Comparison of ENCODE assay signal across 7 cellular contexts in genomic region chr15:40953713-40954074, GRCh38. TPM values are rescaled to one million over a fixed set of nuclear protein-coding genes. Genes with fewer than 3 reads are reported as not detected.
A peak's percentile ranks its signal among the peaks of the same experiment; 100 is the strongest.
DNase-seq lines count a peak whose midpoint lies in the region; ATAC-seq, FAIRE-seq and TF ChIP-seq lines count a peak whose summit lies in the region.

No MANE protein-coding gene starts in this region.

- peak overlapping the region; percentile 83 for H3K4me2 ChIP-seq in H9 (ENCODE audit: insufficient read depth, insufficient read length, low read length)

- H2BK12ac ChIP-seq in H9 (ENCODE audit: insufficient read length, low read depth, low read length), result no peak overlapping the region

- no peaks in the 10 kb centered on the region for H4K20me1 ChIP-seq in H9 (ENCODE audit: control insufficient read depth, insufficient read depth, insufficient read length)

- H4K91ac ChIP-seq in H9 (ENCODE audit: insufficient read length, low read depth, low read length), result no peak overlapping the region

- H3K4me3 ChIP-seq in small intestine (ENCODE audit: low read depth in 1 of 2, low read length in 2 of 2), result peak overlapping the region; percentile 46 to 56

- H3K27me3 Mint-ChIP-seq in H9 (ENCODE audit: low read depth), result no peaks in the 10 kb centered on the region; the same call in none of the 2 replicates

- FAIRE-seq in small intestine (lab: Jason Lieb, UNC), result no peak

- H2AFZ ChIP-seq in H9 (ENCODE audit: low read length), result no peak overlapping the region

- no peak overlapping the region for H2AK5ac ChIP-seq in H9 (ENCODE audit: insufficient read length, low read length)

- H3T11ph ChIP-seq in H9 (ENCODE audit: low read length), result no peak overlapping the region

- H3K4me1 ChIP-seq in H9 (ENCODE audit: insufficient read depth, low read length) (peaks cover 5% of the 10 kb centered on the region; the same call in 1 of the 2 replicates), small intestine (ENCODE audit: control insufficient read depth in 2 of 2, insufficient read depth in 1 of 2, low read depth in 1 of 2, low read length in 1 of 2) (peaks cover 0 to 3% of the 10 kb centered on the region in 2 donors)

- H2BK20ac ChIP-seq in H9 (ENCODE audit: low read depth, low read length, poor library complexity, severe bottlenecking), result no peak overlapping the region

- peak; percentile 35 for ATAC-seq in SK-N-SH treated with all-trans-retinoic acid at 6 μM for 48 hours

- peak overlapping the region; percentile 72 for H3K9ac ChIP-seq in H9 (ENCODE audit: extremely low read depth, insufficient read length, low read length)

- H2BK5ac ChIP-seq in H9 (ENCODE audit: insufficient read length, low read length), result no peak overlapping the region

- H2BK15ac ChIP-seq in H9 (ENCODE audit: low read depth, low read length), result no peak overlapping the region

- peaks cover 42 to 57% of the 10 kb centered on the region in 2 experiments for H3K4me1 Mint-ChIP-seq in H9

- no peak overlapping the region for H4K5ac ChIP-seq in H9 (ENCODE audit: insufficient read length, low read depth, low read length)

- no peak for TF ChIP-seq CTCF in H9 (conservative IDR thresholded peaks at IDR 0.05)

- no peak overlapping the region for H3K4ac ChIP-seq in H9 (ENCODE audit: low read depth, low read length)

- H3K9me3 ChIP-seq in H9 (ENCODE audit: control insufficient read depth, low read depth, low read length), result no peaks in the 10 kb centered on the region
- H3K9me3 ChIP-seq in small intestine (ENCODE audit: control insufficient read depth, low read depth), result no peaks in the 10 kb centered on the region

- H3K23me2 ChIP-seq in H9 (ENCODE audit: insufficient read length, low read depth, low read length, poor library complexity, severe bottlenecking), result peaks cover 18% of the 10 kb centered on the region

- H3K36me3 Mint-ChIP-seq in H9 (ENCODE audit: insufficient read depth in 1 of 3, low read depth in 3 of 3), result peaks cover 18 to 35% (median 29%) of the 10 kb centered on the region in 3 experiments

- H3K9me3 Mint-ChIP-seq in H9, result no peaks in the 10 kb centered on the region; a peak in 1 of 5 replicates

- WGBS in H9 (ENCODE audit: extremely low coverage, insufficient read length, low lambda C conversion rate), result no CpG with 5 or more reads among the region's 17 CpGs
- WGBS in small intestine, 3 donors, result 5 to 13% (median 13%) methylated on average over 17 of the region's 17 CpGs

- H3K27ac ChIP-seq in H9 (ENCODE audit: insufficient read length, low read depth, low read length) (no peak overlapping the region), small intestine (ENCODE audit: low read depth in 1 of 2, low read length in 1 of 2) (peak overlapping the region in 1 of 2 donors; percentile 94)

- peak overlapping the region; percentile 87 to 96 for H3K4me3 Mint-ChIP-seq in H9

- peak overlapping the region; percentile 85 for H3K18ac ChIP-seq in H9 (ENCODE audit: insufficient read length, low read depth, low read length)

- H3K27me3 ChIP-seq in H9 (ENCODE audit: insufficient read depth, low read length) (no peaks in the 10 kb centered on the region), small intestine (ENCODE audit: control insufficient read depth in 2 of 2, insufficient read depth in 2 of 2, low read length in 2 of 2) (no peaks in the 10 kb centered on the region)

- H2BK120ac ChIP-seq in H9 (ENCODE audit: low read depth, low read length, poor library complexity, severe bottlenecking), result no peak overlapping the region

- peak overlapping the region; percentile 96 to 99 (median 97) for H3K27ac Mint-ChIP-seq in H9

- no peak overlapping the region for H3K23ac ChIP-seq in H9 (ENCODE audit: insufficient read length, low read depth, low read length)

- H3K79me2 ChIP-seq in H9 (ENCODE audit: insufficient read depth, low read length), result no peaks in the 10 kb centered on the region; the same call in 1 of the 2 replicates

- DNase-seq in H9, result no peak
- peak; percentile 37 for DNase-seq in glomerular visceral epithelial cell (ENCODE audit: extremely low spot score)
- no peak for DNase-seq in small intestine
- no peak for DNase-seq in NCI-H82 (lab: John Stamatoyannopoulos, UW)
- DNase-seq in CD1c-positive myeloid dendritic cell (ENCODE audit: extremely low spot score), result no peak
- no peak for DNase-seq in NCI-H2196 treated with DMSO at 0.1 percent for 48 hours (lab: John Stamatoyannopoulos, UW; ENCODE audit: unreplicated experiment)

- H3K14ac ChIP-seq in H9 (ENCODE audit: insufficient read depth, low read length), result peak overlapping the region; percentile 77

- H3K56ac ChIP-seq in H9 (ENCODE audit: insufficient read length, low read depth, low read length), result no peak overlapping the region

- H3K79me1 ChIP-seq in H9 (ENCODE audit: insufficient read depth, low read depth, low read length, poor library complexity, severe bottlenecking), result no peaks in the 10 kb centered on the region

- H4K8ac ChIP-seq in H9 (replicated peaks; ENCODE audit: insufficient read length, low read depth, low read length), result no peak overlapping the region

- no peaks in the 10 kb centered on the region for H3K36me3 ChIP-seq in small intestine (ENCODE audit: control insufficient read depth in 2 of 2, insufficient read depth in 2 of 2, low read length in 2 of 2)

TF ChIP-seq in SK-N-SH treated with all-trans-retinoic acid at 6 μM for 48 hours, 23 proteins besides CTCF, POLR2A, EP300 and RAD21:
- no peak for TF ChIP-seq TCF4 (CRISPR knock-in tag; IDR thresholded peaks at IDR 0.05; ENCODE audit: borderline replicate concordance)
- TF ChIP-seq ZNF70 (CRISPR knock-in tag; IDR thresholded peaks at IDR 0.05), result no peak
- TF ChIP-seq SNAI2 (CRISPR knock-in tag; IDR thresholded peaks at IDR 0.05), result no peak
- no peak for TF ChIP-seq TSHZ2 (CRISPR knock-in tag; IDR thresholded peaks at IDR 0.05)
- no peak for TF ChIP-seq GLIS3 (CRISPR knock-in tag; IDR thresholded peaks at IDR 0.05)
TF ChIP-seq in SK-N-SH treated with all-trans-retinoic acid at 6 μM for 48 hours: peak in this region for 0.

RNA-seq across cellular contexts. Expression of gene CHAC1, which starts 0.4 kb away (rescaled TPM):
- 47.2 and 48.7 TPM in 2 replicates for total RNA-seq in H9 (2021)
- polyA plus RNA-seq in small intestine, result 10 to 100 TPM in 1 of 3 donors, 1 to 10 TPM in 2; 1.1 to 37.3 (median 8.9) TPM

RNA-seq across cellular contexts. Expression of gene DLL4, which starts 24.6 kb away (rescaled TPM):
- total RNA-seq in H9 (2021), result 0.28 and 0.35 TPM in 2 replicates
- polyA plus RNA-seq in small intestine, result 10 to 100 TPM in 1 of 3 donors, 1 to 10 TPM in 1, under 1 TPM in 1; 0.81 to 13.2 (median 1.3) TPM

RNA-seq across cellular contexts. Expression of gene VPS18, which starts 59.4 kb away (rescaled TPM):
- total RNA-seq in H9 (2021), result 45.0 and 46.1 TPM in 2 replicates
- 10 to 100 TPM in 2 of 3 donors, 1 to 10 TPM in 1; 7.6 to 11.2 (median 10.3) TPM for polyA plus RNA-seq in small intestine
